Comparison of ENCODE assay signal across 23 cellular contexts in genomic region chr4:41280010-41280409, GRCh38. TPM values are rescaled to one million over a fixed set of nuclear protein-coding genes. Genes with fewer than 3 reads are reported as not detected.
"Had no signal": no experiment of that assay in that cellular context is flagged by ENCODE, and none has a peak within 500 bp of the region (broad histone marks: within the 10 kb centered on the region; RNA-seq: fewer than 3 reads in every experiment).

No MANE protein-coding gene starts in this region.

- H3K36me3 ChIP-seq: breast epithelium, esophagus muscularis mucosa, sigmoid colon, vagina had no signal

- DNase-seq: activated CD4-positive, alpha-beta memory T cell treated with anti-CD3 and anti-CD28 coated beads for 36 hours; activated CD4-positive, alpha-beta T cell treated with anti-CD3 and anti-CD28 coated beads for 4 hours; activated CD4-positive, CD25-positive, alpha-beta regulatory T cell; activated naive CD4-positive, alpha-beta T cell treated with anti-CD3 and anti-CD28 coated beads for 36 hours; activated naive CD8-positive, alpha-beta T cell treated with anti-CD3 and anti-CD28 coated beads, Interleukin-2, amount 50 U/mL, for 24 hours; activated T-cell treated with anti-CD3 and anti-CD28 coated beads, Interleukin-2, amount 50 U/mL, for 48 hours; anterior cingulate cortex; foreskin melanocyte; midbrain; natural killer cell; retina; sigmoid colon; stimulated activated CD4-positive, alpha-beta T cell treated with anti-CD3 and anti-CD28 coated beads, Interleukin-2, amount 100 ng/mL, for 48 hours; stimulated activated CD8-positive, alpha-beta memory T cell treated with anti-CD3 and anti-CD28 coated beads, Interleukin-4, amount 100 ng/mL, for 48 hours; stimulated activated naive B cell treated with anti-CD40 and anti-IgM and Interleukin-4, amounts not matched to agents 10 μg/mL and 1 μg/mL and 100 μg/mL, for 72 hours; T-helper 17 cell had no signal

- H3K27ac ChIP-seq: breast epithelium, coronary artery, esophagus muscularis mucosa, sigmoid colon, vagina had no signal

- H3K4me3 ChIP-seq: breast epithelium, coronary artery, esophagus muscularis mucosa, lung, sigmoid colon, smooth muscle cell, vagina had no signal

- H3K27me3 ChIP-seq: breast epithelium, sigmoid colon, vagina had no signal

- ATAC-seq: activated naive CD8-positive, alpha-beta T cell treated with anti-CD3 and anti-CD28 coated beads, Interleukin-2, amount 50 U/mL, for 24 hours; left lobe of liver; natural killer cell; stimulated activated naive B cell treated with anti-CD40 and anti-IgM and Interleukin-4, amounts not matched to agents 10 μg/mL and 1 μg/mL and 100 μg/mL, for 72 hours; T-helper 17 cell had no signal

RNA-seq across cellular contexts. Expression of gene UCHL1, which starts 23.3 kb away (rescaled TPM):
- total RNA-seq: natural killer cell, T-helper 17 cell had no signal
